Comparison of ENCODE assay signal across 1 cellular context in the genomic region with DNA sequence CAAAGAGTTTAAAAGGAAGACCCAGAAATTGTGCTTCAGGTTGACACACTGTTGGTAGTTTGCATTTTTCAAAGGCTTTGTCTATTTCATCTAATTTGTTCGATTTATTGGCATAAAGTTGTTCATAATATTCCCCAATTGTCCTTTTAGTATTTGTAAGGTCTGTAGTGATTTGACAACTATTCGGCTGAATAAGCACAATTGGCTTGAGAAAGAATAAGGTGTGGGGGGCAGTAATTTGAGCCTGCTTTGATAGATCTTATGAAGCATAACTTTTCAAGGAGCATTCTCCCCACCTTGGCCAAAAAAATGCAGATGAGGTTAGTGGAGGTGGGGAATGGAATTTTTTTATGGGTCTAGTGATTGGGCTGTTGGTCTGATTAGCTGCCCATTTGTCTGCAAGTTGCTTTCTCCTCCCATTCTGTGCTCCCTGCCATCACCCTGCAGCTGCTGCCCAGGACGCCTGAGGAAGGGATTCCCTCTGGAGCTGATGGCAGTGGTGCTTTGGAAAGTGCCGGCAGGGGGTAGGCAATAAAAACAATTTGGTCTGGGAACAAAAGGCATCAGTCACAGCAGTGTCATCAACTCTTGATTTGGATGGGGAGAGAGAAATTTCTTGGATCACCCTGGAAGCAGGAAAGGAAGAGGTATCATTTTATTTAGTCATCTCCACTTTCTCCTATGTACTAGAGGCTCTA.
TF ChIP-seq lines count a peak whose summit lies in the region.

No MANE protein-coding gene starts in this region.

TF ChIP-seq in HEK293, 187 proteins besides CTCF, POLR2A, EP300 and RAD21 (continued from another document and continues in another):
- TF ChIP-seq, protein P1, sequence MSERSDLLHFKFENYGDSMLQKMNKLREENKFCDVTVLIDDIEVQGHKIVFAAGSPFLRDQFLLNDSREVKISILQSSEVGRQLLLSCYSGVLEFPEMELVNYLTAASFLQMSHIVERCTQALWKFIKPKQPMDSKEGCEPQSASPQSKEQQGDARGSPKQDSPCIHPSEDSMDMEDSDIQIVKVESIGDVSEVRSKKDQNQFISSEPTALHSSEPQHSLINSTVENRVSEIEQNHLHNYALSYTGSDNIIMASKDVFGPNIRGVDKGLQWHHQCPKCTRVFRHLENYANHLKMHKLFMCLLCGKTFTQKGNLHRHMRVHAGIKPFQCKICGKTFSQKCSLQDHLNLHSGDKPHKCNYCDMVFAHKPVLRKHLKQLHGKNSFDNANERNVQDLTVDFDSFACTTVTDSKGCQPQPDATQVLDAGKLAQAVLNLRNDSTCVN (tag by site-specific recombination; optimal IDR thresholded peaks at IDR 0.05) = no peak
- TF ChIP-seq WT1 (tag by site-specific recombination; IDR thresholded peaks at IDR 0.05) = peak; percentile 72
- no peak for TF ChIP-seq ZNF521 (tag by site-specific recombination; IDR thresholded peaks at IDR 0.05)
- TF ChIP-seq KLF7 (tag by site-specific recombination; IDR thresholded peaks at IDR 0.05; ENCODE audit: borderline replicate concordance) = no peak
- no peak for TF ChIP-seq BCL11A (tag by site-specific recombination; IDR thresholded peaks at IDR 0.05; ENCODE audit: low read depth)
- peak; percentile 48 for TF ChIP-seq ZXDB (tag by site-specific recombination; IDR thresholded peaks at IDR 0.05)
- TF ChIP-seq TCF7L2 (IDR thresholded peaks at IDR 0.05; ENCODE audit: borderline replicate concordance, low read depth, low read length) = no peak
- TF ChIP-seq ZNF830 (tag by site-specific recombination; IDR thresholded peaks at IDR 0.05; ENCODE audit: low read depth) = no peak
- no peak for TF ChIP-seq BCL11B (tag by site-specific recombination; IDR thresholded peaks at IDR 0.05; ENCODE audit: low read depth)
- peak; percentile 44; the same call in 1 of the 2 replicates for TF ChIP-seq GFI1B (tag by site-specific recombination; IDR thresholded peaks at IDR 0.05)
- no peak for TF ChIP-seq ZNF140 (tag by site-specific recombination; IDR thresholded peaks at IDR 0.05)
- no peak for TF ChIP-seq ZNF791 (tag by site-specific recombination; IDR thresholded peaks at IDR 0.05)
- TF ChIP-seq ZNF776 (tag by site-specific recombination; IDR thresholded peaks at IDR 0.05; ENCODE audit: borderline replicate concordance) = no peak
- no peak for TF ChIP-seq ZNF292 (tag by site-specific recombination; IDR thresholded peaks at IDR 0.05; ENCODE audit: borderline replicate concordance, low read depth)
- no peak for TF ChIP-seq ZBTB21 (tag by site-specific recombination; IDR thresholded peaks at IDR 0.05)
- no peak for TF ChIP-seq REPIN1 (tag by site-specific recombination; IDR thresholded peaks at IDR 0.05; ENCODE audit: low read depth)
- TF ChIP-seq ZNF76 (tag by site-specific recombination; IDR thresholded peaks at IDR 0.05; ENCODE audit: borderline replicate concordance, low read depth) = no peak
- TF ChIP-seq ZNF514 (tag by site-specific recombination; IDR thresholded peaks at IDR 0.05) = no peak
- TF ChIP-seq, protein P2, sequence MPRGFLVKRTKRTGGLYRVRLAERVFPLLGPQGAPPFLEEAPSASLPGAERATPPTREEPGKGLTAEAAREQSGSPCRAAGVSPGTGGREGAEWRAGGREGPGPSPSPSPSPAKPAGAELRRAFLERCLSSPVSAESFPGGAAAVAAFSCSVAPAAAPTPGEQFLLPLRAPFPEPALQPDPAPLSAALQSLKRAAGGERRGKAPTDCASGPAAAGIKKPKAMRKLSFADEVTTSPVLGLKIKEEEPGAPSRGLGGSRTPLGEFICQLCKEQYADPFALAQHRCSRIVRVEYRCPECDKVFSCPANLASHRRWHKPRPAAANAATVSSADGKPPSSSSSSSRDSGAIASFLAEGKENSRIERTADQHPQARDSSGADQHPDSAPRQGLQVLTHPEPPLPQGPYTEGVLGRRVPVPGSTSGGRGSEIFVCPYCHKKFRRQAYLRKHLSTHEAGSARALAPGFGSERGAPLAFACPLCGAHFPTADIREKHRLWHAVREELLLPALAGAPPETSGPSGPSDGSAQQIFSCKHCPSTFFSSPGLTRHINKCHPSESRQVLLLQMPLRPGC (tag by site-specific recombination; IDR thresholded peaks at IDR 0.05) = peak; percentile 73; the same call in 1 of the 2 replicates
- TF ChIP-seq ZNF302 (tag by site-specific recombination; IDR thresholded peaks at IDR 0.05; ENCODE audit: low read depth) = no peak
- TF ChIP-seq YY1 (tag by site-specific recombination; IDR thresholded peaks at IDR 0.05) = no peak
- TF ChIP-seq, protein P3, sequence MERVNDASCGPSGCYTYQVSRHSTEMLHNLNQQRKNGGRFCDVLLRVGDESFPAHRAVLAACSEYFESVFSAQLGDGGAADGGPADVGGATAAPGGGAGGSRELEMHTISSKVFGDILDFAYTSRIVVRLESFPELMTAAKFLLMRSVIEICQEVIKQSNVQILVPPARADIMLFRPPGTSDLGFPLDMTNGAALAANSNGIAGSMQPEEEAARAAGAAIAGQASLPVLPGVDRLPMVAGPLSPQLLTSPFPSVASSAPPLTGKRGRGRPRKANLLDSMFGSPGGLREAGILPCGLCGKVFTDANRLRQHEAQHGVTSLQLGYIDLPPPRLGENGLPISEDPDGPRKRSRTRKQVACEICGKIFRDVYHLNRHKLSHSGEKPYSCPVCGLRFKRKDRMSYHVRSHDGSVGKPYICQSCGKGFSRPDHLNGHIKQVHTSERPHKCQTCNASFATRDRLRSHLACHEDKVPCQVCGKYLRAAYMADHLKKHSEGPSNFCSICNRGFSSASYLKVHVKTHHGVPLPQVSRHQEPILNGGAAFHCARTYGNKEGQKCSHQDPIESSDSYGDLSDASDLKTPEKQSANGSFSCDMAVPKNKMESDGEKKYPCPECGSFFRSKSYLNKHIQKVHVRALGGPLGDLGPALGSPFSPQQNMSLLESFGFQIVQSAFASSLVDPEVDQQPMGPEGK (tag by site-specific recombination; IDR thresholded peaks at IDR 0.05) = peak; percentile 47; the same call in 1 of the 2 replicates
- TF ChIP-seq ZNF768 (tag by site-specific recombination; IDR thresholded peaks at IDR 0.05) = no peak
- TF ChIP-seq, protein P4, sequence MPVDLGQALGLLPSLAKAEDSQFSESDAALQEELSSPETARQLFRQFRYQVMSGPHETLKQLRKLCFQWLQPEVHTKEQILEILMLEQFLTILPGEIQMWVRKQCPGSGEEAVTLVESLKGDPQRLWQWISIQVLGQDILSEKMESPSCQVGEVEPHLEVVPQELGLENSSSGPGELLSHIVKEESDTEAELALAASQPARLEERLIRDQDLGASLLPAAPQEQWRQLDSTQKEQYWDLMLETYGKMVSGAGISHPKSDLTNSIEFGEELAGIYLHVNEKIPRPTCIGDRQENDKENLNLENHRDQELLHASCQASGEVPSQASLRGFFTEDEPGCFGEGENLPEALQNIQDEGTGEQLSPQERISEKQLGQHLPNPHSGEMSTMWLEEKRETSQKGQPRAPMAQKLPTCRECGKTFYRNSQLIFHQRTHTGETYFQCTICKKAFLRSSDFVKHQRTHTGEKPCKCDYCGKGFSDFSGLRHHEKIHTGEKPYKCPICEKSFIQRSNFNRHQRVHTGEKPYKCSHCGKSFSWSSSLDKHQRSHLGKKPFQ (tag by site-specific recombination; IDR thresholded peaks at IDR 0.05) = no peak
- no peak for TF ChIP-seq RBAK (tag by site-specific recombination; IDR thresholded peaks at IDR 0.05)
- TF ChIP-seq, protein P5, sequence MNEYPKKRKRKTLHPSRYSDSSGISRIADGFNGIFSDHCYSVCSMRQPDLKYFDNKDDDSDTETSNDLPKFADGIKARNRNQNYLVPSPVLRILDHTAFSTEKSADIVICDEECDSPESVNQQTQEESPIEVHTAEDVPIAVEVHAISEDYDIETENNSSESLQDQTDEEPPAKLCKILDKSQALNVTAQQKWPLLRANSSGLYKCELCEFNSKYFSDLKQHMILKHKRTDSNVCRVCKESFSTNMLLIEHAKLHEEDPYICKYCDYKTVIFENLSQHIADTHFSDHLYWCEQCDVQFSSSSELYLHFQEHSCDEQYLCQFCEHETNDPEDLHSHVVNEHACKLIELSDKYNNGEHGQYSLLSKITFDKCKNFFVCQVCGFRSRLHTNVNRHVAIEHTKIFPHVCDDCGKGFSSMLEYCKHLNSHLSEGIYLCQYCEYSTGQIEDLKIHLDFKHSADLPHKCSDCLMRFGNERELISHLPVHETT (tag by site-specific recombination; IDR thresholded peaks at IDR 0.05) = 0 out of 2 replicates have a peak, but pooled peaks have one; percentile 47
- no peak; the same call in 1 of the 2 replicates for TF ChIP-seq GLI2 (tag by site-specific recombination; IDR thresholded peaks at IDR 0.05; ENCODE audit: borderline replicate concordance, low read depth)
- peak; percentile 73 for TF ChIP-seq ZNF600 (tag by site-specific recombination; IDR thresholded peaks at IDR 0.05)
- TF ChIP-seq GLIS2 (tag by site-specific recombination; IDR thresholded peaks at IDR 0.05) = no peak
- TF ChIP-seq ZNF112 (tag by site-specific recombination; IDR thresholded peaks at IDR 0.05) = no peak
- TF ChIP-seq ZNF354C (tag by site-specific recombination; IDR thresholded peaks at IDR 0.05; ENCODE audit: borderline replicate concordance, low read depth) = no peak
- TF ChIP-seq KLF10 (tag by site-specific recombination; IDR thresholded peaks at IDR 0.05) = 0 out of 2 replicates have a peak, but pooled peaks have one; percentile 8
- peak; percentile 55; the same call in 1 of the 2 replicates for TF ChIP-seq EGR2 (tag by site-specific recombination; IDR thresholded peaks at IDR 0.05; ENCODE audit: low read depth)
- TF ChIP-seq, protein P6, sequence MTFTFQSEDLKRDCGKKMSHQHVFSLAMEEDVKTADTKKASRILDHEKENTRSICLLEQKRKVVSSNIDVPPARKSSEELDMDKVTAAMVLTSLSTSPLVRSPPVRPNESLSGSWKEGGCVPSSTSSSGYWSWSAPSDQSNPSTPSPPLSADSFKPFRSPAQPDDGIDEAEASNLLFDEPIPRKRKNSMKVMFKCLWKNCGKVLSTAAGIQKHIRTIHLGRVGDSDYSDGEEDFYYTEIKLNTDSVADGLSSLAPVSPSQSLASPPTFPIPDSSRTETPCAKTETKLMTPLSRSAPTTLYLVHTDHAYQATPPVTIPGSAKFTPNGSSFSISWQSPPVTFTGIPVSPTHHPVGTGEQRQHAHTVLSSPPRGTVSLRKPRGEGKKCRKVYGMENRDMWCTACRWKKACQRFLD (tag by site-specific recombination; IDR thresholded peaks at IDR 0.05) = no peak
- no peak for TF ChIP-seq ZNF311 (tag by site-specific recombination; IDR thresholded peaks at IDR 0.05; ENCODE audit: borderline replicate concordance)
- TF ChIP-seq, protein P7, sequence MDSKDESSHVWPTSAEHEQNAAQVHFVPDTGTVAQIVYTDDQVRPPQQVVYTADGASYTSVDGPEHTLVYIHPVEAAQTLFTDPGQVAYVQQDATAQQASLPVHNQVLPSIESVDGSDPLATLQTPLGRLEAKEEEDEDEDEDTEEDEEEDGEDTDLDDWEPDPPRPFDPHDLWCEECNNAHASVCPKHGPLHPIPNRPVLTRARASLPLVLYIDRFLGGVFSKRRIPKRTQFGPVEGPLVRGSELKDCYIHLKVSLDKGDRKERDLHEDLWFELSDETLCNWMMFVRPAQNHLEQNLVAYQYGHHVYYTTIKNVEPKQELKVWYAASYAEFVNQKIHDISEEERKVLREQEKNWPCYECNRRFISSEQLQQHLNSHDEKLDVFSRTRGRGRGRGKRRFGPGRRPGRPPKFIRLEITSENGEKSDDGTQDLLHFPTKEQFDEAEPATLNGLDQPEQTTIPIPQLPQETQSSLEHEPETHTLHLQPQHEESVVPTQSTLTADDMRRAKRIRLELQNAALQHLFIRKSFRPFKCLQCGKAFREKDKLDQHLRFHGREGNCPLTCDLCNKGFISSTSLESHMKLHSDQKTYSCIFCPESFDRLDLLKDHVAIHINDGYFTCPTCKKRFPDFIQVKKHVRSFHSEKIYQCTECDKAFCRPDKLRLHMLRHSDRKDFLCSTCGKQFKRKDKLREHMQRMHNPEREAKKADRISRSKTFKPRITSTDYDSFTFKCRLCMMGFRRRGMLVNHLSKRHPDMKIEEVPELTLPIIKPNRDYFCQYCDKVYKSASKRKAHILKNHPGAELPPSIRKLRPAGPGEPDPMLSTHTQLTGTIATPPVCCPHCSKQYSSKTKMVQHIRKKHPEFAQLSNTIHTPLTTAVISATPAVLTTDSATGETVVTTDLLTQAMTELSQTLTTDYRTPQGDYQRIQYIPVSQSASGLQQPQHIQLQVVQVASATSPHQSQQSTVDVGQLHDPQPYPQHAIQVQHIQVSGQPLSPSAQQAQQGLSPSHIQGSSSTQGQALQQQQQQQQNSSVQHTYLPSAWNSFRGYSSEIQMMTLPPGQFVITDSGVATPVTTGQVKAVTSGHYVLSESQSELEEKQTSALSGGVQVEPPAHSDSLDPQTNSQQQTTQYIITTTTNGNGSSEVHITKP (tag by site-specific recombination; IDR thresholded peaks at IDR 0.05) = peak; percentile 63
- TF ChIP-seq ZNF610 (tag by site-specific recombination; IDR thresholded peaks at IDR 0.05; ENCODE audit: borderline replicate concordance) = no peak
- TF ChIP-seq, protein P8, sequence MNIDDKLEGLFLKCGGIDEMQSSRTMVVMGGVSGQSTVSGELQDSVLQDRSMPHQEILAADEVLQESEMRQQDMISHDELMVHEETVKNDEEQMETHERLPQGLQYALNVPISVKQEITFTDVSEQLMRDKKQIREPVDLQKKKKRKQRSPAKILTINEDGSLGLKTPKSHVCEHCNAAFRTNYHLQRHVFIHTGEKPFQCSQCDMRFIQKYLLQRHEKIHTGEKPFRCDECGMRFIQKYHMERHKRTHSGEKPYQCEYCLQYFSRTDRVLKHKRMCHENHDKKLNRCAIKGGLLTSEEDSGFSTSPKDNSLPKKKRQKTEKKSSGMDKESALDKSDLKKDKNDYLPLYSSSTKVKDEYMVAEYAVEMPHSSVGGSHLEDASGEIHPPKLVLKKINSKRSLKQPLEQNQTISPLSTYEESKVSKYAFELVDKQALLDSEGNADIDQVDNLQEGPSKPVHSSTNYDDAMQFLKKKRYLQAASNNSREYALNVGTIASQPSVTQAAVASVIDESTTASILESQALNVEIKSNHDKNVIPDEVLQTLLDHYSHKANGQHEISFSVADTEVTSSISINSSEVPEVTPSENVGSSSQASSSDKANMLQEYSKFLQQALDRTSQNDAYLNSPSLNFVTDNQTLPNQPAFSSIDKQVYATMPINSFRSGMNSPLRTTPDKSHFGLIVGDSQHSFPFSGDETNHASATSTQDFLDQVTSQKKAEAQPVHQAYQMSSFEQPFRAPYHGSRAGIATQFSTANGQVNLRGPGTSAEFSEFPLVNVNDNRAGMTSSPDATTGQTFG (tag by site-specific recombination; IDR thresholded peaks at IDR 0.05; ENCODE audit: borderline replicate concordance) = no peak
- no peak for TF ChIP-seq ZNF658 (tag by site-specific recombination; IDR thresholded peaks at IDR 0.05)
- no peak for TF ChIP-seq ZNF785 (tag by site-specific recombination; IDR thresholded peaks at IDR 0.05)
- peak; percentile 89 for TF ChIP-seq SP7 (tag by site-specific recombination; IDR thresholded peaks at IDR 0.05)
- TF ChIP-seq, protein P9, sequence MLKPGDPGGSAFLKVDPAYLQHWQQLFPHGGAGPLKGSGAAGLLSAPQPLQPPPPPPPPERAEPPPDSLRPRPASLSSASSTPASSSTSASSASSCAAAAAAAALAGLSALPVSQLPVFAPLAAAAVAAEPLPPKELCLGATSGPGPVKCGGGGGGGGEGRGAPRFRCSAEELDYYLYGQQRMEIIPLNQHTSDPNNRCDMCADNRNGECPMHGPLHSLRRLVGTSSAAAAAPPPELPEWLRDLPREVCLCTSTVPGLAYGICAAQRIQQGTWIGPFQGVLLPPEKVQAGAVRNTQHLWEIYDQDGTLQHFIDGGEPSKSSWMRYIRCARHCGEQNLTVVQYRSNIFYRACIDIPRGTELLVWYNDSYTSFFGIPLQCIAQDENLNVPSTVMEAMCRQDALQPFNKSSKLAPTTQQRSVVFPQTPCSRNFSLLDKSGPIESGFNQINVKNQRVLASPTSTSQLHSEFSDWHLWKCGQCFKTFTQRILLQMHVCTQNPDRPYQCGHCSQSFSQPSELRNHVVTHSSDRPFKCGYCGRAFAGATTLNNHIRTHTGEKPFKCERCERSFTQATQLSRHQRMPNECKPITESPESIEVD (tag by site-specific recombination; IDR thresholded peaks at IDR 0.05) = peak; percentile 62
- no peak for TF ChIP-seq ZNF132 (tag by site-specific recombination; IDR thresholded peaks at IDR 0.05; ENCODE audit: borderline replicate concordance)
